In genomic region chr15:65369148-65369547, GRCh38 we compare ENCODE assay signal across 2 cellular contexts.
A peak's percentile ranks its signal among the peaks of the same experiment; 100 is the strongest.
TF ChIP-seq lines count a peak whose summit lies in the region.

No MANE protein-coding gene starts in this region.

TF ChIP-seq in HEK293, 187 proteins besides CTCF, POLR2A, EP300 and RAD21:
- TF ChIP-seq PRDM1 (tag by site-specific recombination; IDR thresholded peaks at IDR 0.05) (no peak), ZNF768 (tag by site-specific recombination; IDR thresholded peaks at IDR 0.05) (0 out of 2 replicates have a peak, but pooled peaks have one; percentile 40)

TF ChIP-seq in K562, 482 proteins besides CTCF, POLR2A, EP300 and RAD21:
- no peak for TF ChIP-seq CUX1 (CRISPR knock-in tag; IDR thresholded peaks at IDR 0.05)
- peak; percentile 43 for TF ChIP-seq ZFP36 (IDR thresholded peaks at IDR 0.05; ENCODE audit: low read depth, low read length, partially characterized antibody)
